ENCODE assay signal across 8 cellular contexts in genomic region chr2:224650815-224651439, GRCh38.
DNase-seq lines count a peak whose midpoint lies in the region; ATAC-seq and TF ChIP-seq lines count a peak whose summit lies in the region.

No MANE protein-coding gene starts in this region.

- no peaks in the 10 kb centered on the region for H3K27me3 Mint-ChIP-seq in stimulated activated naive CD8-positive, alpha-beta T cell treated with anti-CD3 and anti-CD28 coated beads, Interleukin-15, amount 100 ng/mL, for 72 hours

- TF ChIP-seq POLR2A in body of pancreas (IDR thresholded peaks at IDR 0.05) = no peak

- 5 to 7% methylated on average over 6 of the region's 6 CpGs for WGBS in body of pancreas, 2 donors

- H3K9me3 ChIP-seq in body of pancreas = no peaks in the 10 kb centered on the region

- POLR2A ChIA-PET in GM10248 (lab: Yijun Ruan, JAX) = no interaction called here

- H3K4me1 Mint-ChIP-seq in stimulated activated naive CD8-positive, alpha-beta T cell treated with anti-CD3 and anti-CD28 coated beads, Interleukin-15, amount 100 ng/mL, for 72 hours = peaks cover 4% of the 10 kb centered on the region

- intact Hi-C loops in body of pancreas (cut with DNase I) = loop anchor here (5.0 kb wide), 1 partner anchor 294 kb away; no protein-coding TSS in a partner anchor

- H3K4me1 ChIP-seq in ACC112 (ENCODE audit: control insufficient read depth, insufficient read depth, low read length, unreplicated experiment) (no peaks in the 10 kb centered on the region), body of pancreas (no peaks in the 10 kb centered on the region)

- H3K27me3 ChIP-seq in ACC112 (ENCODE audit: insufficient read depth, low read length) = no peaks in the 10 kb centered on the region
- no peaks in the 10 kb centered on the region for H3K27me3 ChIP-seq in body of pancreas

- H2AFZ ChIP-seq in ACC112 (ENCODE audit: low read length, unreplicated experiment) = peak overlapping the region; percentile 15

- peak; percentile 55 for DNase-seq in GM10248 (ENCODE audit: extremely low spot score)
- peak; percentile 20 for DNase-seq in NCI-H446 treated with DMSO at 0.1 percent for 48 hours (lab: John Stamatoyannopoulos, UW)
- DNase-seq in body of pancreas = peak in 1 of 4 donors; percentile 27
- peak; percentile 69 for DNase-seq in iPS-NIHi7 (ENCODE audit: extremely low spot score)
- peak in 1 of 2 donors; percentile 14 for DNase-seq in stimulated activated naive CD8-positive, alpha-beta T cell treated with anti-CD3 and anti-CD28 coated beads, Interleukin-15, amount 100 ng/mL, for 72 hours

- no peaks in the 10 kb centered on the region for H3K9me3 Mint-ChIP-seq in stimulated activated naive CD8-positive, alpha-beta T cell treated with anti-CD3 and anti-CD28 coated beads, Interleukin-15, amount 100 ng/mL, for 72 hours

- no peaks in the 10 kb centered on the region for H3K79me2 ChIP-seq in ACC112 (ENCODE audit: control insufficient read depth, insufficient read depth, low read length, unreplicated experiment)

- TF ChIP-seq CTCF in GM10248 (IDR thresholded peaks at IDR 0.05; ENCODE audit: control extremely low read depth, extremely low read depth, low read depth, missing control alignments) (peak; percentile 77), body of pancreas (IDR thresholded peaks at IDR 0.05) (peak; percentile 47 to 81 (median 75))

- no peak overlapping the region for H3K27ac Mint-ChIP-seq in stimulated activated naive CD8-positive, alpha-beta T cell treated with anti-CD3 and anti-CD28 coated beads, Interleukin-15, amount 100 ng/mL, for 72 hours

- peak; percentile 48 for ATAC-seq in HG02938 (IDR thresholded peaks at IDR 0.05; ENCODE audit: unreplicated experiment)
- peak; percentile 74 for ATAC-seq in body of pancreas
- peak; percentile 49 for ATAC-seq in stimulated activated naive CD8-positive, alpha-beta T cell treated with anti-CD3 and anti-CD28 coated beads, Interleukin-15, amount 100 ng/mL, for 72 hours
- no peak for ATAC-seq in HG03521 (IDR thresholded peaks at IDR 0.05; ENCODE audit: unreplicated experiment)

- H3K4me3 ChIP-seq in ACC112 (ENCODE audit: low read depth, low read length) (peak overlapping the region; percentile 27; the same call in 1 of the 2 replicates), body of pancreas (no peak overlapping the region)

- H3K4me3 Mint-ChIP-seq in stimulated activated naive CD8-positive, alpha-beta T cell treated with anti-CD3 and anti-CD28 coated beads, Interleukin-15, amount 100 ng/mL, for 72 hours = no peak overlapping the region

- H3K27ac ChIP-seq in ACC112 (ENCODE audit: low read depth, low read length) = no peak overlapping the region
- no peak overlapping the region for H3K27ac ChIP-seq in body of pancreas

- CTCF ChIA-PET in GM10248 (lab: Yijun Ruan, JAX) = interaction anchor here (0.7 to 4.4 kb wide), 38 partner anchors 7 to 681 kb away, joined by 3 to 24 read pairs (median 4); no protein-coding TSS in a partner anchor

- no peaks in the 10 kb centered on the region for H3K36me3 ChIP-seq in ACC112 (ENCODE audit: insufficient read depth, low read length)
- H3K36me3 ChIP-seq in body of pancreas (replicated peaks in 1 of 2; ENCODE audit: insufficient read depth in 1 of 2, low read depth in 2 of 2) = no peaks in the 10 kb centered on the region
